In the genomic region with DNA sequence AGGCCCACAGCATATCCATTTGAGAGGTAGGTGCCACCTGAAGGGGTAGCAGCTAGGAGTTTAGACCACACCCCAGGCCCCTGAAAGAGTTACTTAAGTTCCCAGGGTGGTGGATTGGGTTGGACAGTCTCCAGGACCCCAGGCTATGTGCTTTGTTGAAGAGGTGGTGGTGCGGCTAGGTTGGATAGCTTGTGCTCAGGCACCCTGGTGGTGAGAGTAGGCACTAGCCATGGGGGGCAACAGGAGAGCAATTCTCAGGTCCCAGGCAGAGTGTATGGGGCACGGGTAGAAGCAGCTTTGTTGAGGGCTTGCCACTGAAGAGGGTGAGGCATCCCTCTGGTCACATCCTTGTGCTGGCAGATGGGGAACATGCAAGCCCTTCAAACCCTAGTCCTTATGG, we compare ENCODE assay signal across 18 cellular contexts. TPM values are rescaled to one million over a fixed set of nuclear protein-coding genes. Genes with fewer than 3 reads are reported as not detected.
DNase-seq lines count a peak whose midpoint lies in the region; ATAC-seq, FAIRE-seq and TF ChIP-seq lines count a peak whose summit lies in the region.
"Had no signal": no experiment of that assay in that cellular context is flagged by ENCODE, and none has a peak within 500 bp of the region (broad histone marks: within the 10 kb centered on the region; RNA-seq: fewer than 3 reads in every experiment).

No MANE protein-coding gene starts in this region.

- peak; percentile 9 for TF ChIP-seq CTCF in GM12864 (IDR thresholded peaks at IDR 0.05; ENCODE audit: low read depth, low read length, missing control alignments)
- no peak for TF ChIP-seq CTCF in HEK293 (tag by site-specific recombination; IDR thresholded peaks at IDR 0.05)
- TF ChIP-seq CTCF in K562 (IDR thresholded peaks at IDR 0.05 in 2 of 3, conservative IDR thresholded peaks at IDR 0.05 in 1 of 3; ENCODE audit: insufficient read depth in 2 of 3, low read depth in 1 of 3, low read length in 3 of 3), result no peak
- TF ChIP-seq CTCF in epithelial cell of proximal tubule (conservative IDR thresholded peaks at IDR 0.05; ENCODE audit: low read depth, low read length), result peak; percentile 4
- TF ChIP-seq CTCF in lower lobe of right lung (IDR thresholded peaks at IDR 0.05), result no peak

- intact Hi-C loops in K562 (cut with micrococcal nuclease) (no loop called here), lower lobe of right lung (cut with DNase I) (no loop called here), posterior vena cava (cut with DNase I) (no loop called here)

- H3K79me2 ChIP-seq in K562 (ENCODE audit: control insufficient read depth, insufficient read depth, low read length), result no peaks in the 10 kb centered on the region

- CTCF ChIA-PET in HEK293 (lab: Yijun Ruan, JAX) (interaction anchor here (1.1 kb wide), 1 partner anchor 158 kb away, joined by 3 read pairs; no protein-coding TSS in a partner anchor), K562 (lab: Yijun Ruan, JAX; ENCODE audit: low intra/inter-chr PET ratio) (no interaction called here)

- no peak overlapping the region for H3K4me3 ChIP-seq in GM12864 (ENCODE audit: low read depth, low read length)
- H3K4me3 ChIP-seq in HEK293 (ENCODE audit: low read depth, low read length), result no peak overlapping the region
- no peak overlapping the region for H3K4me3 ChIP-seq in K562
- H3K4me3 ChIP-seq in epithelial cell of proximal tubule (ENCODE audit: low read depth, low read length), result no peak overlapping the region
- no peak overlapping the region for H3K4me3 ChIP-seq in lower lobe of right lung

- WGBS in K562 (ENCODE audit: insufficient coverage, low coverage, missing lambda C conversion rate), result 56% methylated on average over 2 of the region's 2 CpGs

- H3K27ac ChIP-seq in HEK293 (ENCODE audit: extremely low read depth, low read depth, low read length), result no peak overlapping the region
- no peak overlapping the region for H3K27ac ChIP-seq in K562 (ENCODE audit: extremely low read depth, low read depth, low read length)
- no peak overlapping the region for H3K27ac ChIP-seq in lower lobe of right lung
- H3K27ac ChIP-seq: C4-2B had no signal

- TF ChIP-seq RAD21 in K562 (CRISPR knock-in tag; conservative IDR thresholded peaks at IDR 0.05 in 1 of 2, IDR thresholded peaks at IDR 0.05 in 1 of 2), result no peak

- POLR2A ChIA-PET in HEK293 (lab: Yijun Ruan, JAX) (no interaction called here), K562 (lab: Yijun Ruan, JAX) (no interaction called here)

- no peak for FAIRE-seq in K562 (lab: Jason Lieb, UNC)
- FAIRE-seq: A204.1, G401.6, GM18507 had no signal

- no TSS peak for BruUV-seq in K562 (replicated peaks; lab: Mats Ljungman, UMichigan)

- TF ChIP-seq POLR2A in K562 (conservative IDR thresholded peaks at IDR 0.05), result no peak

- H3K9me3 ChIP-seq in HEK293 (ENCODE audit: control insufficient read depth, insufficient read depth, low read depth, low read length) (no peaks in the 10 kb centered on the region), K562 (replicated peaks; ENCODE audit: control insufficient read depth, insufficient read depth, low read depth, low read length) (no peaks in the 10 kb centered on the region; the same call in none of the 2 replicates), lower lobe of right lung (peaks cover 22% of the 10 kb centered on the region)
- H3K9me3 ChIP-seq: BE2C had no signal

- H3K4me2 ChIP-seq in K562 (ENCODE audit: insufficient read depth, low read length), result no peak overlapping the region

- H3K9ac ChIP-seq in K562 (ENCODE audit: insufficient read depth in 1 of 2, low read depth in 2 of 2, low read length in 2 of 2), result no peak overlapping the region

- no peaks in the 10 kb centered on the region for H3K9me1 ChIP-seq in K562 (ENCODE audit: control insufficient read depth, insufficient read depth, low read length)

- in situ Hi-C loops in K562 (cut with MboI), result no loop called here

- H3K27me3 ChIP-seq in K562 (ENCODE audit: control insufficient read depth in 2 of 2, insufficient read depth in 2 of 2, low read length in 2 of 2) (no peaks in the 10 kb centered on the region), lower lobe of right lung (ENCODE audit: low read depth) (no peaks in the 10 kb centered on the region)
- H3K27me3 ChIP-seq: BE2C had no signal

- TF ChIP-seq EP300 in K562 (IDR thresholded peaks at IDR 0.05; ENCODE audit: low read length), result no peak

- ATAC-seq in K562 (peak; percentile 62), lower lobe of right lung (no peak)

- peak overlapping the region; percentile 69 for H2AFZ ChIP-seq in K562 (ENCODE audit: low read depth, low read length)

- no peaks in the 10 kb centered on the region for H4K20me1 ChIP-seq in K562 (replicated peaks; ENCODE audit: control insufficient read depth, insufficient read depth, low read length)

- DNase-seq in GM12864 (ENCODE audit: low read depth) (no peak), K562 (ENCODE audit: extremely low read depth in 1 of 4, low spot score in 3 of 4) (no peak), epithelial cell of proximal tubule (ENCODE audit: low read depth) (no peak), DMS53 (lab: John Stamatoyannopoulos, UW) (no peak), MV-4-11 (lab: John Stamatoyannopoulos, UW) (no peak), lower lobe of right lung (no peak), posterior vena cava (ENCODE audit: low spot score) (no peak)
- DNase-seq: BE2C; CD4-positive, alpha-beta memory T cell; DMS79 treated with DMSO at 0.1 percent for 48 hours; EL; H7 had no signal

- no peaks in the 10 kb centered on the region for H3K36me3 ChIP-seq in HEK293 (ENCODE audit: control insufficient read depth in 2 of 2, insufficient read depth in 1 of 2, low read length in 2 of 2)
- no peaks in the 10 kb centered on the region for H3K36me3 ChIP-seq in K562 (ENCODE audit: control insufficient read depth, insufficient read depth, low read length)
- H3K36me3 ChIP-seq in lower lobe of right lung, result no peaks in the 10 kb centered on the region
- H3K36me3 ChIP-seq: BE2C had no signal

- H3K4me1 ChIP-seq in HEK293 (ENCODE audit: control insufficient read depth, insufficient read depth, low read length), result no peaks in the 10 kb centered on the region
- peaks cover 0 to 8% of the 10 kb centered on the region in 2 experiments; a peak in 2 of 5 replicates for H3K4me1 ChIP-seq in K562 (replicated peaks in 1 of 2; ENCODE audit: control insufficient read depth in 2 of 2, insufficient read depth in 2 of 2, low read length in 2 of 2)
- H3K4me1 ChIP-seq in lower lobe of right lung, result no peaks in the 10 kb centered on the region
- H3K4me1 ChIP-seq: BE2C had no signal

RNA-seq across cellular contexts. Expression of gene PF4, which starts 5.6 kb away (rescaled TPM):
- not detected in 2 replicates for total RNA-seq in K562 (2011; cell fraction: chromatin; rRNA removed; ENCODE audit: low replicate concordance)
- total RNA-seq in K562 (2011; cell fraction: nucleolus; rRNA removed), result not detected in 2 replicates
- not detected in 2 replicates for total RNA-seq in K562 (2011; cell fraction: nucleoplasm; rRNA removed)
- total RNA-seq in K562 (2014; rRNA removed), result not detected in 2 replicates
- total RNA-seq in K562 (2014; rRNA removed; fragmentation: Illumina TruSeq; extraction: Trizol), result not detected in 2 replicates
- not detected in 2 replicates for total RNA-seq in K562 (2015; rRNA removed; fragmentation: Illumina TruSeq; extraction: Trizol)
- total RNA-seq in K562 (2021), result not detected in 2 replicates
- polyA plus RNA-seq in K562 (2011; rRNA removed), result not detected in 2 replicates
- polyA plus RNA-seq in K562 (2011; cell fraction: cytosol; rRNA removed), result not detected in 2 replicates
- not detected in 2 replicates for polyA plus RNA-seq in K562 (2011; cell fraction: nucleus; rRNA removed)
- polyA plus RNA-seq in K562 (2012), result not detected in 2 replicates
- polyA plus RNA-seq in K562 (2014; fragmentation: Illumina TruSeq; extraction: Trizol), result not detected in 2 replicates
- polyA plus RNA-seq in K562 (2014; fragmentation: Nextera tagmentation; extraction: Ambion mirVana), result under 1 TPM in 1 of 2 experiments, not detected in 1; 0.11 TPM
- polyA plus RNA-seq in K562 (2014; rRNA removed), result not detected in 2 replicates
- not detected in 2 replicates for polyA minus RNA-seq in K562 (2011; rRNA and poly(A)+ RNA removed)
- polyA minus RNA-seq in K562 (2011; cell fraction: cytosol; rRNA and poly(A)+ RNA removed), result not detected in 2 replicates
- not detected in 2 replicates for polyA minus RNA-seq in K562 (2011; cell fraction: nucleus; rRNA and poly(A)+ RNA removed)
- 0.23 TPM in 1 of 2 replicates, not detected in the other for total RNA-seq in epithelial cell of proximal tubule
- total RNA-seq in lower lobe of right lung, result 5.0 TPM
- 1 to 10 TPM; 1.3 to 1.5 TPM for total RNA-seq in posterior vena cava
- total RNA-seq: CD4-positive, alpha-beta memory T cell; H7; HT1080 had no signal

RNA-seq across cellular contexts. Expression of gene PPBP, which starts 11.8 kb away (rescaled TPM):
- total RNA-seq in K562 (2011; cell fraction: chromatin; rRNA removed; ENCODE audit: low replicate concordance), result not detected in 2 replicates
- not detected in 2 replicates for total RNA-seq in K562 (2011; cell fraction: nucleolus; rRNA removed)
- 0.66 TPM in 1 of 2 replicates, not detected in the other for total RNA-seq in K562 (2011; cell fraction: nucleoplasm; rRNA removed)
- total RNA-seq in K562 (2014; rRNA removed) (0.37 TPM in 1 of 2 replicates, not detected in the other), K562 (2014; rRNA removed; fragmentation: Illumina TruSeq; extraction: Trizol) (0.29 TPM in 1 of 2 replicates, not detected in the other), K562 (2015; rRNA removed; fragmentation: Illumina TruSeq; extraction: Trizol) (0.22 TPM in 1 of 2 replicates, not detected in the other), K562 (2021) (not detected in 2 replicates), epithelial cell of proximal tubule (not detected in 2 replicates), lower lobe of right lung (9.7 TPM), posterior vena cava (1 to 10 TPM; 1.3 to 2.4 TPM)
- polyA plus RNA-seq in K562 (2011; rRNA removed) (0.15 and 0.38 TPM in 2 replicates), K562 (2014; fragmentation: Illumina TruSeq; extraction: Trizol) (0.28 TPM in 1 of 2 replicates, not detected in the other), K562 (2014; fragmentation: Nextera tagmentation; extraction: Ambion mirVana) (under 1 TPM; 0.17 to 0.55 TPM), K562 (2014; rRNA removed) (not detected in 2 replicates)
- 0.12 and 0.57 TPM in 2 replicates for polyA plus RNA-seq in K562 (2011; cell fraction: cytosol; rRNA removed)
- not detected in 2 replicates for polyA plus RNA-seq in K562 (2011; cell fraction: nucleus; rRNA removed)
- 0.35 and 0.50 TPM in 2 replicates for polyA plus RNA-seq in K562 (2012)
- not detected in 2 replicates for polyA minus RNA-seq in K562 (2011; rRNA and poly(A)+ RNA removed)
- not detected in 2 replicates for polyA minus RNA-seq in K562 (2011; cell fraction: cytosol; rRNA and poly(A)+ RNA removed)
- not detected in 2 replicates for polyA minus RNA-seq in K562 (2011; cell fraction: nucleus; rRNA and poly(A)+ RNA removed)
- total RNA-seq: CD4-positive, alpha-beta memory T cell; H7; HT1080 had no signal

RNA-seq across cellular contexts. Expression of gene CXCL5, which starts 22.3 kb away (rescaled TPM):
- total RNA-seq in K562 (2011; cell fraction: chromatin; rRNA removed; ENCODE audit: low replicate concordance), result not detected in 2 replicates
- not detected in 2 replicates for total RNA-seq in K562 (2011; cell fraction: nucleolus; rRNA removed)
- total RNA-seq in K562 (2011; cell fraction: nucleoplasm; rRNA removed), result not detected in 2 replicates
- total RNA-seq in K562 (2014; rRNA removed) (not detected in 2 replicates), K562 (2014; rRNA removed; fragmentation: Illumina TruSeq; extraction: Trizol) (not detected in 2 replicates), K562 (2015; rRNA removed; fragmentation: Illumina TruSeq; extraction: Trizol) (not detected in 2 replicates), K562 (2021) (not detected in 2 replicates), epithelial cell of proximal tubule (32.3 and 79.5 TPM in 2 replicates), lower lobe of right lung (5.4 TPM), posterior vena cava (under 1 TPM in 1 of 2 donors, not detected in 1; 0.14 TPM)
- polyA plus RNA-seq in K562 (2011; rRNA removed) (not detected in 2 replicates), K562 (2014; fragmentation: Illumina TruSeq; extraction: Trizol) (not detected in 2 replicates), K562 (2014; fragmentation: Nextera tagmentation; extraction: Ambion mirVana) (not detected), K562 (2014; rRNA removed) (not detected in 2 replicates)
- not detected in 2 replicates for polyA plus RNA-seq in K562 (2011; cell fraction: cytosol; rRNA removed)
- polyA plus RNA-seq in K562 (2011; cell fraction: nucleus; rRNA removed), result not detected in 2 replicates
- polyA plus RNA-seq in K562 (2012), result not detected in 2 replicates
- not detected in 2 replicates for polyA minus RNA-seq in K562 (2011; rRNA and poly(A)+ RNA removed)
- polyA minus RNA-seq in K562 (2011; cell fraction: cytosol; rRNA and poly(A)+ RNA removed), result not detected in 2 replicates
- not detected in 2 replicates for polyA minus RNA-seq in K562 (2011; cell fraction: nucleus; rRNA and poly(A)+ RNA removed)
- total RNA-seq: CD4-positive, alpha-beta memory T cell had no signal
- polyA plus RNA-seq: CD4-positive, alpha-beta memory T cell had no signal

Comparison
In these comparisons a context has a peak if more than half of its experiments do, and no peak if none do; other contexts are left out.
1. CTCF ChIP-seq: peak in GM12864 (single experiment) and epithelial cell of proximal tubule (single experiment); none in HEK293 (single experiment), K562 (0 of 3) and lower lobe of right lung (single experiment).